10 cellular contexts compared by ENCODE assay signal in genomic region chr14:68694516-68695235, GRCh38.
DNase-seq lines count a peak whose midpoint lies in the region; ATAC-seq, FAIRE-seq and TF ChIP-seq lines count a peak whose summit lies in the region.
"Had no signal": no experiment of that assay in that cellular context is flagged by ENCODE, and none has a peak within 500 bp of the region (broad histone marks: within the 10 kb centered on the region; RNA-seq: fewer than 3 reads in every experiment).

No MANE protein-coding gene starts in this region.

- H3K4me2 ChIP-seq in keratinocyte (ENCODE audit: control insufficient read depth, extremely low read depth, insufficient read depth, low read depth, low read length) (peak overlapping the region; percentile 62), MM.1S (ENCODE audit: low read depth, low read length) (no peak overlapping the region)

- no peaks in the 10 kb centered on the region for H3K27me3 Mint-ChIP-seq in stimulated activated naive CD8-positive, alpha-beta T cell treated with anti-CD3 and anti-CD28 coated beads, Interleukin-15, Interleukin-2, amounts not matched to agents 100 ng/mL and 50 ng/mL, for 24 hours

- H3K27ac ChIP-seq in keratinocyte (ENCODE audit: control insufficient read depth, insufficient read depth, low read length) (peak overlapping the region; percentile 98), MM.1S (ENCODE audit: low read length) (no peak overlapping the region)
- H3K27ac ChIP-seq: C4-2B had no signal

- DNase-seq in stimulated activated naive CD8-positive, alpha-beta T cell treated with anti-CD3 and anti-CD28 coated beads, Interleukin-15, Interleukin-2, amounts not matched to agents 100 U/mL and 50 U/mL, for 24 hours: no peak
- DNase-seq in adipocyte (ENCODE audit: low read depth) (no peak), keratinocyte (ENCODE audit: low read depth, low spot score) (no peak), MM.1S (no peak), mucosa of descending colon (no peak), mucosa of gallbladder (ENCODE audit: low spot score) (no peak)
- DNase-seq: activated gamma-delta T cell had no signal

- H3K4me1 ChIP-seq in adipocyte (ENCODE audit: control insufficient read depth, insufficient read depth, low read length): peaks cover 48% of the 10 kb centered on the region
- H3K4me1 ChIP-seq in keratinocyte (ENCODE audit: control insufficient read depth, extremely low read depth, insufficient read depth, low read length): peaks cover 32% of the 10 kb centered on the region
- no peaks in the 10 kb centered on the region for H3K4me1 ChIP-seq in MM.1S (ENCODE audit: low read length)
- H3K4me1 ChIP-seq in mucosa of descending colon (ENCODE audit: low read depth): no peaks in the 10 kb centered on the region

- H3F3A ChIP-seq in MM.1S (ENCODE audit: insufficient read depth, low read length): no peaks in the 10 kb centered on the region

- H3K36me3 Mint-ChIP-seq in stimulated activated naive CD8-positive, alpha-beta T cell treated with anti-CD3 and anti-CD28 coated beads, Interleukin-15, Interleukin-2, amounts not matched to agents 100 ng/mL and 50 ng/mL, for 24 hours (ENCODE audit: low read depth): no peaks in the 10 kb centered on the region

- H3K79me2 ChIP-seq in keratinocyte (ENCODE audit: control insufficient read depth, insufficient read depth, low read length) (no peaks in the 10 kb centered on the region), MM.1S (ENCODE audit: low read length) (no peaks in the 10 kb centered on the region)

- H3K9me2 ChIP-seq in MM.1S (replicated peaks; ENCODE audit: insufficient read depth, low read length): no peaks in the 10 kb centered on the region

- peaks cover 35% of the 10 kb centered on the region for H3K4me1 Mint-ChIP-seq in stimulated activated naive CD8-positive, alpha-beta T cell treated with anti-CD3 and anti-CD28 coated beads, Interleukin-15, Interleukin-2, amounts not matched to agents 100 ng/mL and 50 ng/mL, for 24 hours (ENCODE audit: low read depth)

- H3K36me3 ChIP-seq in adipocyte (ENCODE audit: control insufficient read depth, insufficient read depth, low read length, severe bottlenecking) (no peaks in the 10 kb centered on the region), keratinocyte (ENCODE audit: control insufficient read depth in 2 of 2, extremely low read depth in 1 of 2, insufficient read depth in 2 of 2, low read length in 2 of 2) (no peaks in the 10 kb centered on the region), MM.1S (replicated peaks; ENCODE audit: insufficient read depth, low read length) (no peaks in the 10 kb centered on the region), mucosa of descending colon (ENCODE audit: low read depth) (no peaks in the 10 kb centered on the region)

- TF ChIP-seq CTCF in keratinocyte (optimal IDR thresholded peaks at IDR 0.05 in 1 of 3, IDR thresholded peaks at IDR 0.05 in 1 of 3, conservative IDR thresholded peaks at IDR 0.05 in 1 of 3; ENCODE audit: extremely low read depth in 1 of 3, insufficient read depth in 2 of 3, low read length in 3 of 3) (no peak), MM.1S (IDR thresholded peaks at IDR 0.05; ENCODE audit: low read length) (no peak), mucosa of descending colon (IDR thresholded peaks at IDR 0.05) (no peak)

- no peak overlapping the region for H2AFZ ChIP-seq in keratinocyte (ENCODE audit: control insufficient read depth, low read length)
- no peak overlapping the region for H2AFZ ChIP-seq in MM.1S (ENCODE audit: low read length)

- H3K9me3 ChIP-seq in adipocyte (ENCODE audit: control insufficient read depth, low read length) (no peaks in the 10 kb centered on the region), keratinocyte (ENCODE audit: control insufficient read depth, low read depth, low read length) (no peaks in the 10 kb centered on the region), MM.1S (replicated peaks; ENCODE audit: insufficient read depth, low read length) (no peaks in the 10 kb centered on the region), mucosa of descending colon (no peaks in the 10 kb centered on the region)

- peak overlapping the region; percentile 62 for H3K27ac Mint-ChIP-seq in stimulated activated naive CD8-positive, alpha-beta T cell treated with anti-CD3 and anti-CD28 coated beads, Interleukin-15, Interleukin-2, amounts not matched to agents 100 ng/mL and 50 ng/mL, for 24 hours

- intact Hi-C loops in mucosa of descending colon (cut with DNase I, micrococcal nuclease): no loop called here

- H3K9ac ChIP-seq in adipocyte (ENCODE audit: low read length): peak overlapping the region; percentile 71
- peak overlapping the region; percentile 82 for H3K9ac ChIP-seq in keratinocyte (ENCODE audit: control insufficient read depth, extremely low read depth, insufficient read depth, low read length)
- no peak overlapping the region for H3K9ac ChIP-seq in MM.1S (ENCODE audit: low read length)

- no peak for FAIRE-seq in keratinocyte (lab: Jason Lieb, UNC)

- H3K27me3 ChIP-seq in adipocyte (replicated peaks; ENCODE audit: control insufficient read depth, insufficient read depth, low read length) (no peaks in the 10 kb centered on the region), keratinocyte (ENCODE audit: control insufficient read depth, extremely low read depth, insufficient read depth, low read length) (no peaks in the 10 kb centered on the region), MM.1S (replicated peaks; ENCODE audit: insufficient read depth, low read length) (no peaks in the 10 kb centered on the region)

- ATAC-seq in stimulated activated naive CD8-positive, alpha-beta T cell treated with anti-CD3 and anti-CD28 coated beads, Interleukin-15, Interleukin-2, amounts not matched to agents 100 U/mL and 50 U/mL, for 24 hours: no peak
- no peak for ATAC-seq in mucosa of descending colon
- no peak for ATAC-seq in HG03571 (IDR thresholded peaks at IDR 0.05; ENCODE audit: unreplicated experiment)

- dilution Hi-C loops in keratinocyte (cut with MboI; ENCODE audit: extremely low pct_ligation_motif_present, low sequenced_read_pairs): no loop called here

- H3K9me1 ChIP-seq in keratinocyte (ENCODE audit: control insufficient read depth, extremely low read depth, insufficient read depth, low read length): no peaks in the 10 kb centered on the region

- H3K4me3 Mint-ChIP-seq in stimulated activated naive CD8-positive, alpha-beta T cell treated with anti-CD3 and anti-CD28 coated beads, Interleukin-15, Interleukin-2, amounts not matched to agents 100 ng/mL and 50 ng/mL, for 24 hours: no peak overlapping the region

- H3K4me3 ChIP-seq in adipocyte (ENCODE audit: low read length): peak overlapping the region; percentile 5
- peak overlapping the region in 1 of 3 experiments; percentile 4 for H3K4me3 ChIP-seq in keratinocyte (ENCODE audit: control insufficient read depth in 2 of 3, extremely low read depth in 1 of 3, insufficient read depth in 2 of 3, low read depth in 1 of 3, low read length in 3 of 3)
- no peak overlapping the region for H3K4me3 ChIP-seq in MM.1S (ENCODE audit: low read length)
- no peak overlapping the region for H3K4me3 ChIP-seq in mucosa of descending colon

- H4K20me1 ChIP-seq in keratinocyte (ENCODE audit: control insufficient read depth, extremely low read depth, insufficient read depth, low read length) (no peaks in the 10 kb centered on the region), MM.1S (ENCODE audit: insufficient read depth, low read length) (no peaks in the 10 kb centered on the region)

- H3K9me3 Mint-ChIP-seq in stimulated activated naive CD8-positive, alpha-beta T cell treated with anti-CD3 and anti-CD28 coated beads, Interleukin-15, Interleukin-2, amounts not matched to agents 100 ng/mL and 50 ng/mL, for 24 hours: no peaks in the 10 kb centered on the region
